8 cellular contexts compared by ENCODE assay signal in the genomic region with DNA sequence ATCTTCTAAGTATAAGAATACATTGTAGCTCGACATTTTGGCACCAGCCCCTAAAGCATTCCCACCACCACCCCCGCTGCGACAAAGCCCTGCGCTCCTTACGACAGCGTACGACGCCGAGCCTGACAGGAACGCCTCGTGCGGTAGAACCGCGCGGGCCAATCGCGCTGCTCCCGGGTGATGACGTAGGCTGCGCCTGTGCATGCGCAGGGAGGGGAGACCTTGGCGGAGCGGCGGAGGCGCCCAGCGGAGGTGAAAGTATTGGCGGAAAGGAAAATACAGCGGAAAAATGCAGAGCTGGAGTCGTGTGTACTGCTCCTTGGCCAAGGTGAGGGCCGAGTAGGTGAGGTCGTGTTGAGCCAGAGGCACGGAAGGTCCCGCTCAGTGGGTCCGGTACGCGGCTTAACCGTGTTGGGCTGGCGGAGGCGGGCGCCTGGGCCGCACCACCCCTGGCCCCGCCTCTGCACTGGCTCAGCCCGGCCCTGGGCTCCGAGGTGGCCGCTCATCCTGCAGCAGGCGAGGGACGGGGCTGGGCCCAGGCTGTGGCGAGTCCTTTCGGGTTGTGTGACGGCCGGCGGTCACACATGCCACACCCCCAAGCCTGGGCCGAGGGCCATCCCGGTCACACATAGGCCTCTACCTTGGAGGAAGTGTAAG. TPM values are rescaled to one million over a fixed set of nuclear protein-coding genes. Genes with fewer than 3 reads are reported as not detected.
DNase-seq lines count a peak whose midpoint lies in the region; ATAC-seq and TF ChIP-seq lines count a peak whose summit lies in the region.

Gene DLD, plus strand, starts transcription at position 222 of the 657 bp plus-strand sequence. Its CDS starts 68 bp downstream, at position 290.

- TF ChIP-seq POLR2A in lower leg skin (IDR thresholded peaks at IDR 0.05): peak in 1 of 2 donors; percentile 70

- intact Hi-C loops in dorsolateral prefrontal cortex (cut with DNase I): loop anchor here in 1 of 2 donors (2.0 to 10.0 kb wide), 2 partner anchors 146 to 326 kb away; partner anchors contain the start of genes CBLL1, COG5 and DUS4L
- intact Hi-C loops in lower leg skin (cut with DNase I; ENCODE audit: low total_unique reads): no loop called here

- ATAC-seq in GM19372 (IDR thresholded peaks at IDR 0.05; ENCODE audit: low read depth, unreplicated experiment) (peak; percentile 98), HG03558 (IDR thresholded peaks at IDR 0.05; ENCODE audit: extremely low read depth, unreplicated experiment) (peak; percentile 99)

- DNase-seq in C1 segment of cervical spinal cord (lab: John Stamatoyannopoulos, UW): peak; percentile 50 to 93 (median 86)
- peak; percentile 91 for DNase-seq in NCI-H774 (lab: John Stamatoyannopoulos, UW)
- DNase-seq in activated CD4-positive, alpha-beta T cell treated with anti-CD3 and anti-CD28 coated beads, Interleukin-2, amount 50 U/mL, for 48 hours: peak; percentile 93 to 94
- peak; percentile 93 to 98 (median 96) for DNase-seq in dorsolateral prefrontal cortex
- DNase-seq in lower leg skin (ENCODE audit: low spot score in 2 of 2): peak; percentile 90 to 99
- DNase-seq in stimulated activated CD4-positive, alpha-beta T cell treated with anti-CD3 and anti-CD28 coated beads, Interleukin-4, amount 100 ng/mL, for 48 hours (ENCODE audit: low read depth in 2 of 2): peak; percentile 87 to 92

- no peaks in the 10 kb centered on the region for H3K27me3 ChIP-seq in dorsolateral prefrontal cortex

- peak within 1 kb of the TSS; percentile 61 to 98 (median 87) for H3K4me3 ChIP-seq in dorsolateral prefrontal cortex
- peak within 1 kb of the TSS; percentile 67 for H3K4me3 ChIP-seq in lower leg skin (ENCODE audit: low read depth, poor library complexity, severe bottlenecking)

- peak within 1 kb of the TSS; percentile 60 to 99 (median 91) for H3K27ac ChIP-seq in dorsolateral prefrontal cortex

- TF ChIP-seq CTCF in dorsolateral prefrontal cortex (IDR thresholded peaks at IDR 0.05 in 54 of 56, conservative IDR thresholded peaks at IDR 0.05 in 2 of 56; ENCODE audit: low read depth in 1 of 56, partially characterized antibody in 56 of 56) (peak in 39 of 56 donors; percentile 7 to 58 (median 28)), lower leg skin (IDR thresholded peaks at IDR 0.05) (no peak)

- WGBS in lower leg skin, 2 donors: 0 to 1% methylated on average over 48 to 53 of the region's 54 CpGs

RNA-seq across cellular contexts. Expression of gene DLD, which starts in this region (rescaled TPM):
- total RNA-seq in dorsolateral prefrontal cortex (100 to 1,000 TPM in 2 of 120 experiments, 10 to 100 TPM in 118; 37.6 to 101 (median 76.6) TPM), lower leg skin (100 to 1,000 TPM in 1 of 4 donors, 10 to 100 TPM in 3; 52.2 to 139 (median 69.7) TPM)

Comparison
In these comparisons a context has a peak if more than half of its experiments do, and no peak if none do; other contexts are left out.
1. Peak in every context shown above with its lines: DNase-seq, ATAC-seq, H3K4me3 ChIP-seq and H3K27ac ChIP-seq.
2. CTCF ChIP-seq: peak in dorsolateral prefrontal cortex (39 of 56); none in lower leg skin (0 of 3).